13 cellular contexts compared by ENCODE assay signal in genomic region chr3:120773932-120774331, GRCh38. TPM values are rescaled to one million over a fixed set of nuclear protein-coding genes. Genes with fewer than 3 reads are reported as not detected.
DNase-seq lines count a peak whose midpoint lies in the region; ATAC-seq, FAIRE-seq and TF ChIP-seq lines count a peak whose summit lies in the region.
"Had no signal": no experiment of that assay in that cellular context is flagged by ENCODE, and none has a peak within 500 bp of the region (broad histone marks: within the 10 kb centered on the region; RNA-seq: fewer than 3 reads in every experiment).

No MANE protein-coding gene starts in this region.

- no peak for TF ChIP-seq RAD21 in GM12878 (IDR thresholded peaks at IDR 0.05; ENCODE audit: insufficient read depth, low read depth, low read length)

- H3K27ac Mint-ChIP-seq in activated CD4-positive, alpha-beta memory T cell treated with anti-CD3 and anti-CD28 coated beads, Interleukin-2, amount 10 ng/mL, durations not matched to agents 7 days and 5 days, result no peak overlapping the region
- H3K27ac Mint-ChIP-seq: CD8-positive, alpha-beta T cell had no signal

- no peaks in the 10 kb centered on the region for H4K20me1 ChIP-seq in GM12878 (ENCODE audit: control insufficient read depth, insufficient read depth)

- H3K9me3 Mint-ChIP-seq in activated CD4-positive, alpha-beta memory T cell treated with anti-CD3 and anti-CD28 coated beads, Interleukin-2, amount 10 ng/mL, durations not matched to agents 7 days and 5 days, result no peaks in the 10 kb centered on the region
- H3K9me3 Mint-ChIP-seq: CD8-positive, alpha-beta T cell had no signal

- CTCF ChIA-PET in GM12878 (lab: Yijun Ruan, JAX), result interaction anchor here (1.1 to 1.9 kb wide), 3 partner anchors 9 to 32 kb away, joined by 3 to 14 read pairs (median 5); no protein-coding TSS in a partner anchor
- CTCF ChIA-PET in activated CD4-positive, alpha-beta memory T cell treated with anti-CD3 and anti-CD28 coated beads, Interleukin-2, amount 10 ng/mL, durations not matched to agents 7 days and 5 days (lab: Charles Lee), result interaction anchor here (1.0 to 2.1 kb wide), 3 partner anchors 20 to 215 kb away, joined by 3 to 5 read pairs (median 3); no protein-coding TSS in a partner anchor

- H3K4me1 Mint-ChIP-seq in activated CD4-positive, alpha-beta memory T cell treated with anti-CD3 and anti-CD28 coated beads, Interleukin-2, amount 10 ng/mL, durations not matched to agents 7 days and 5 days, result peaks cover 10% of the 10 kb centered on the region

- no peak for TF ChIP-seq CTCF in GM12878 (IDR thresholded peaks at IDR 0.05 in 2 of 3, conservative IDR thresholded peaks at IDR 0.05 in 1 of 3; ENCODE audit: control insufficient read depth in 2 of 3, extremely low read depth in 1 of 3, insufficient read depth in 1 of 3, low read depth in 3 of 3, low read length in 3 of 3)

- no peaks in the 10 kb centered on the region for H3K4me1 ChIP-seq in GM12878 (ENCODE audit: control insufficient read depth, insufficient read depth, low read length)

- H3K27me3 ChIP-seq in GM12878 (replicated peaks in 1 of 2; ENCODE audit: control insufficient read depth in 2 of 2, insufficient read depth in 2 of 2, low read length in 1 of 2), result no peaks in the 10 kb centered on the region
- H3K27me3 ChIP-seq: MG63 had no signal

- peaks cover 3% of the 10 kb centered on the region; the same call in 1 of the 2 replicates for H3K79me2 ChIP-seq in GM12878 (ENCODE audit: control insufficient read depth, insufficient read depth, low read length)

- ATAC-seq in GM18498 (IDR thresholded peaks at IDR 0.05; ENCODE audit: unreplicated experiment) (peak; percentile 87), GM21528 (IDR thresholded peaks at IDR 0.05; ENCODE audit: low FRiP score, unreplicated experiment) (peak; percentile 82), HG03342 (IDR thresholded peaks at IDR 0.05; ENCODE audit: unreplicated experiment) (peak; percentile 96), GM12878 (peak; percentile 82)
- ATAC-seq: CD8-positive, alpha-beta T cell; Panc1 had no signal

- H2AFZ ChIP-seq in GM12878 (ENCODE audit: control insufficient read depth, low read depth, low read length), result no peak overlapping the region

- H3K4me3 ChIP-seq in GM12878, result no peak overlapping the region
- H3K4me3 ChIP-seq: MG63 had no signal

- H3K27me3 Mint-ChIP-seq in activated CD4-positive, alpha-beta memory T cell treated with anti-CD3 and anti-CD28 coated beads, Interleukin-2, amount 10 ng/mL, durations not matched to agents 7 days and 5 days, result no peaks in the 10 kb centered on the region

- H3K9me3 ChIP-seq in GM12878 (replicated peaks; ENCODE audit: control insufficient read depth, insufficient read depth, low read length), result no peaks in the 10 kb centered on the region
- H3K9me3 ChIP-seq: MG63 had no signal

- no peak for TF ChIP-seq POLR2A in GM12878 (IDR thresholded peaks at IDR 0.05; ENCODE audit: low read depth, low read length)

- RAD21 ChIA-PET in GM12878 (lab: Charles Lee; ENCODE audit: unreplicated experiment), result no interaction called here

- SMC1A ChIA-PET in GM12878 (lab: Charles Lee; ENCODE audit: uncharacterized antibody, unreplicated experiment), result interaction anchor here (0.7 kb wide), 1 partner anchor 10 kb away, joined by 3 read pairs; no protein-coding TSS in a partner anchor

- in situ Hi-C loops in GM12878 (cut with MboI), result no loop called here

- no peak overlapping the region for H3K9ac ChIP-seq in GM12878 (ENCODE audit: control insufficient read depth, insufficient read depth, low read length)

- FAIRE-seq in GM12878 (lab: Jason Lieb, UNC), result peak; percentile 31

- H3K27ac ChIP-seq in GM12878 (ENCODE audit: control insufficient read depth, insufficient read depth), result no peak overlapping the region

- intact Hi-C loops in GM12878 (cut with micrococcal nuclease; ENCODE audit: unreplicated experiment), result no loop called here

- H3K36me3 ChIP-seq in GM12878 (ENCODE audit: control insufficient read depth in 2 of 2, insufficient read depth in 2 of 2, low read length in 1 of 2), result peaks cover 0 to 6% of the 10 kb centered on the region in 2 experiments; a peak in 2 of 4 replicates

- DNase-seq in GM12878 (ENCODE audit: low read depth, low spot score), result no peak
- DNase-seq in AG08395 (ENCODE audit: low spot score), result no peak
- no peak for DNase-seq in ecto neural progenitor cell (ENCODE audit: low spot score)
- no peak for DNase-seq in cerebellar cortex (ENCODE audit: low spot score)
- DNase-seq in activated CD4-positive, alpha-beta memory T cell treated with anti-CD3 and anti-CD28 coated beads, Interleukin-2, amount 10 ng/mL, durations not matched to agents 7 days and 5 days, result no peak
- DNase-seq: activated CD8-positive, alpha-beta memory T cell treated with anti-CD3 and anti-CD28 coated beads for 24 hours; CD8-positive, alpha-beta T cell; dermis blood vessel endothelial cell; MG63 had no signal

- no peak overlapping the region for H3K4me2 ChIP-seq in GM12878 (ENCODE audit: control insufficient read depth, insufficient read depth)

- TF ChIP-seq EP300 in GM12878 (IDR thresholded peaks at IDR 0.05; ENCODE audit: borderline replicate concordance in 1 of 2, control insufficient read depth in 1 of 2, low read depth in 2 of 2, low read length in 2 of 2), result no peak

- POLR2A ChIA-PET in GM12878 (lab: Charles Lee), result interaction anchor here (1.3 kb wide), 1 partner anchor 11 kb away, joined by 4 read pairs; no protein-coding TSS in a partner anchor
- POLR2A ChIA-PET in activated CD4-positive, alpha-beta memory T cell treated with anti-CD3 and anti-CD28 coated beads, Interleukin-2, amount 10 ng/mL, durations not matched to agents 7 days and 5 days (lab: Charles Lee), result interaction anchor here (1.3 to 3.5 kb wide), 2 partner anchors 32 to 177 kb away, joined by 4 to 18 read pairs; partner anchors contain the start of genes GTF2E1, NDUFB4 and RABL3

- no peak overlapping the region for H3K4me3 Mint-ChIP-seq in activated CD4-positive, alpha-beta memory T cell treated with anti-CD3 and anti-CD28 coated beads, Interleukin-2, amount 10 ng/mL, durations not matched to agents 7 days and 5 days
- H3K4me3 Mint-ChIP-seq: CD8-positive, alpha-beta T cell had no signal

- H3K36me3 Mint-ChIP-seq in activated CD4-positive, alpha-beta memory T cell treated with anti-CD3 and anti-CD28 coated beads, Interleukin-2, amount 10 ng/mL, durations not matched to agents 7 days and 5 days (ENCODE audit: low read depth), result peaks cover 18% of the 10 kb centered on the region

- no TSS peak for BruUV-seq in GM12878 (replicated peaks; lab: Mats Ljungman, UMichigan)

TF ChIP-seq in GM12878, 131 proteins besides CTCF, POLR2A, EP300 and RAD21 (continues in another document):
- TF ChIP-seq FOXM1 (IDR thresholded peaks at IDR 0.05; ENCODE audit: low read depth, low read length), result peak; percentile 64; the same call in 1 of the 2 replicates
- TF ChIP-seq NR2F1 (conservative IDR thresholded peaks at IDR 0.05), result no peak
- 0 out of 2 replicates have a peak, but pooled peaks have one; percentile 13 for TF ChIP-seq IRF4 (IDR thresholded peaks at IDR 0.05; ENCODE audit: low read depth, low read length)
- no peak for TF ChIP-seq KDM1A (IDR thresholded peaks at IDR 0.05; ENCODE audit: borderline replicate concordance)
- no peak for TF ChIP-seq YY1 (IDR thresholded peaks at IDR 0.05; ENCODE audit: low read depth, low read length)
- peak; percentile 73; the same call in 1 of the 2 replicates for TF ChIP-seq MEF2A (IDR thresholded peaks at IDR 0.05; ENCODE audit: insufficient read depth, low read depth, low read length)
- TF ChIP-seq TCF7 (IDR thresholded peaks at IDR 0.05; ENCODE audit: borderline replicate concordance), result peak; percentile 81

RNA-seq across cellular contexts. Expression of gene GTF2E1, which starts 31.4 kb away (rescaled TPM):
- total RNA-seq in GM12878 (2013; cell fraction: nucleolus; rRNA removed), result 28.0 and 28.5 TPM in 2 replicates
- total RNA-seq in GM12878 (2014; rRNA removed) (14.9 and 17.5 TPM in 2 replicates), GM12878 (2014; rRNA removed; fragmentation: Illumina TruSeq; extraction: Trizol) (17.9 and 18.5 TPM in 2 replicates), GM12878 (2021) (22.8 and 24.9 TPM in 2 replicates)
- polyA plus RNA-seq in GM12878 (2011; ENCODE audit: low read depth), result 16.5 TPM
- polyA plus RNA-seq in GM12878 (2011; rRNA removed) (19.2 and 31.2 TPM in 2 replicates), GM12878 (2014; fragmentation: Illumina TruSeq; extraction: Trizol) (21.9 and 28.9 TPM in 2 replicates), GM12878 (2014; fragmentation: Nextera tagmentation; extraction: Ambion mirVana) (10 to 100 TPM in 1 of 2 experiments, 1 to 10 TPM in 1; 9.2 to 17.6 TPM), GM12878 (2014; rRNA removed) (14.1 and 14.5 TPM in 2 replicates), GM12878 (2016; fragmentation: Nextera tagmentation; extraction: Ambion mirVana) (10 to 100 TPM; 13.0 to 13.9 TPM)
- 12.5 and 12.8 TPM in 2 replicates for polyA plus RNA-seq in GM12878 (2011; cell fraction: cytosol; rRNA removed)
- 7.3 and 7.7 TPM in 2 replicates for polyA plus RNA-seq in GM12878 (2011; cell fraction: nucleus; rRNA removed)
- polyA plus RNA-seq in GM12878 (2012), result 6.8 and 11.6 TPM in 2 replicates
- 16.6 and 32.4 TPM in 2 replicates for polyA minus RNA-seq in GM12878 (2011; rRNA and poly(A)+ RNA removed)
- polyA minus RNA-seq in GM12878 (2011; cell fraction: cytosol; rRNA and poly(A)+ RNA removed), result 6.2 and 7.6 TPM in 2 replicates
- polyA minus RNA-seq in GM12878 (2011; cell fraction: nucleus; rRNA and poly(A)+ RNA removed), result 6.9 and 14.5 TPM in 2 replicates
- 10 to 100 TPM; 28.7 to 34.5 TPM for total RNA-seq in activated CD4-positive, alpha-beta memory T cell treated with anti-CD3 and anti-CD28 coated beads, Interleukin-2, amount 10 ng/mL, durations not matched to agents 7 days and 5 days

RNA-seq across cellular contexts. Expression of gene RABL3, which starts 31.6 kb away (rescaled TPM):
- 15.9 and 16.3 TPM in 2 replicates for total RNA-seq in GM12878 (2013; cell fraction: nucleolus; rRNA removed)
- total RNA-seq in GM12878 (2014; rRNA removed) (10.5 and 11.1 TPM in 2 replicates), GM12878 (2014; rRNA removed; fragmentation: Illumina TruSeq; extraction: Trizol) (21.7 and 21.8 TPM in 2 replicates), GM12878 (2021) (22.2 and 23.3 TPM in 2 replicates)
- 14.2 TPM for polyA plus RNA-seq in GM12878 (2011; ENCODE audit: low read depth)
- polyA plus RNA-seq in GM12878 (2011; rRNA removed) (12.8 and 19.4 TPM in 2 replicates), GM12878 (2014; fragmentation: Illumina TruSeq; extraction: Trizol) (37.7 and 50.0 TPM in 2 replicates), GM12878 (2014; fragmentation: Nextera tagmentation; extraction: Ambion mirVana) (10 to 100 TPM; 28.1 to 30.3 TPM), GM12878 (2014; rRNA removed) (13.6 and 14.4 TPM in 2 replicates), GM12878 (2016; fragmentation: Nextera tagmentation; extraction: Ambion mirVana) (10 to 100 TPM; 36.5 to 38.0 TPM)
- polyA plus RNA-seq in GM12878 (2011; cell fraction: cytosol; rRNA removed), result 4.6 and 5.3 TPM in 2 replicates
- polyA plus RNA-seq in GM12878 (2011; cell fraction: nucleus; rRNA removed), result 2.8 and 3.6 TPM in 2 replicates
- polyA plus RNA-seq in GM12878 (2012), result 16.3 and 16.4 TPM in 2 replicates
- 6.7 and 7.9 TPM in 2 replicates for polyA minus RNA-seq in GM12878 (2011; rRNA and poly(A)+ RNA removed)
- polyA minus RNA-seq in GM12878 (2011; cell fraction: cytosol; rRNA and poly(A)+ RNA removed), result 1.9 and 2.6 TPM in 2 replicates
- 2.2 and 5.0 TPM in 2 replicates for polyA minus RNA-seq in GM12878 (2011; cell fraction: nucleus; rRNA and poly(A)+ RNA removed)
- total RNA-seq in activated CD4-positive, alpha-beta memory T cell treated with anti-CD3 and anti-CD28 coated beads, Interleukin-2, amount 10 ng/mL, durations not matched to agents 7 days and 5 days, result 10 to 100 TPM; 22.3 to 24.7 TPM
